29 cellular contexts compared by ENCODE assay signal in the genomic region with DNA sequence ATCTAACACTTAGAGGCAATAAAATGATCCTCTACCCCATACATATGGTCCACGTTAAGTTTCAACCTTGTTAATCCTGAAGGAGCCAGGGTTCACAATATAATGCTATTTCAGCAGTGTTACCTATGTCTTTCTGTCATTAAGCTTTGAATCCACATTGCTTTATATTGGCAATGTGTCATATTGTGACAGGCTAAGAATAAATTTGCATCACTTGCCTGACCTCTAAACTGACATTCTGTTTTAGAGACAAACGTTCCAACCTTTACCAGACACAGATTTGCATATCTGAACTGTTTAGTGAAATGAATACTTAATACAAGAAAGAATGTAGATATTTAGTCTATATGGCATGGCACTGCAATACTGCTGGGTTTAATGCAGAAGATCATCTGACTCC.
"Had no signal": no experiment of that assay in that cellular context is flagged by ENCODE, and none has a peak within 500 bp of the region (broad histone marks: within the 10 kb centered on the region; RNA-seq: fewer than 3 reads in every experiment).

No MANE protein-coding gene starts in this region.

- H3K4me2 ChIP-seq: neural progenitor cell had no signal

- H3K27me3 Mint-ChIP-seq: stimulated activated naive B cell treated with anti-CD40 and anti-IgM and Interleukin-4, amounts not matched to agents 10 μg/mL and 1 μg/mL and 100 μg/mL, for 72 hours; type B pancreatic cell had no signal

- H3K27ac ChIP-seq: neural progenitor cell, ovary, parathyroid adenoma, psoas muscle, right lobe of liver, sigmoid colon, stomach, thoracic aorta, thyroid gland, tibial nerve, upper lobe of right lung, uterus had no signal

- H3K4me3 Mint-ChIP-seq: naive thymus-derived CD4-positive, alpha-beta T cell; natural killer cell; nephron; neural progenitor cell; stimulated activated effector memory CD8-positive, alpha-beta T cell treated with anti-CD3 and anti-CD28 coated beads, Interleukin-12 subunit alpha, Interleukin-12 subunit beta, amount 100 ng/mL, for 72 hours; stimulated activated naive B cell treated with anti-CD40 and anti-IgM and Interleukin-4, amounts not matched to agents 10 μg/mL and 1 μg/mL and 100 μg/mL, for 72 hours; stimulated activated naive CD8-positive, alpha-beta T cell treated with anti-CD3 and anti-CD28 coated beads, Interleukin-15, Interleukin-2, amounts not matched to agents 100 ng/mL and 50 ng/mL, for 24 hours; type B pancreatic cell had no signal

- H3K79me2 ChIP-seq: parathyroid adenoma had no signal

- H3K4me3 ChIP-seq: neural progenitor cell, ovary, psoas muscle, right lobe of liver, sigmoid colon, stomach, thoracic aorta, thyroid gland, tibial nerve, upper lobe of right lung, uterus had no signal

- H3K27ac Mint-ChIP-seq: naive thymus-derived CD4-positive, alpha-beta T cell; natural killer cell; nephron; progenitor cell of endocrine pancreas; stimulated activated effector memory CD8-positive, alpha-beta T cell treated with anti-CD3 and anti-CD28 coated beads, Interleukin-12 subunit alpha, Interleukin-12 subunit beta, amount 100 ng/mL, for 72 hours; stimulated activated naive B cell treated with anti-CD40 and anti-IgM and Interleukin-4, amounts not matched to agents 10 μg/mL and 1 μg/mL and 100 μg/mL, for 72 hours; stimulated activated naive CD8-positive, alpha-beta T cell treated with anti-CD3 and anti-CD28 coated beads, Interleukin-15, Interleukin-2, amounts not matched to agents 100 ng/mL and 50 ng/mL, for 24 hours; type B pancreatic cell had no signal

- DNase-seq: naive thymus-derived CD4-positive, alpha-beta T cell; natural killer cell; occipital lobe; ovary; posterior cingulate gyrus; psoas muscle; right cardiac atrium; right lobe of liver; sigmoid colon; small intestine; stimulated activated CD4-positive, alpha-beta T cell treated with anti-CD3 and anti-CD28 coated beads, Interleukin-15, amount 100 ng/mL, for 24 hours; stimulated activated CD4-positive, alpha-beta T cell treated with anti-CD3 and anti-CD28 coated beads, Interleukin-2, amount 100 ng/mL, for 24 hours; stimulated activated CD4-positive, alpha-beta T cell treated with anti-CD3 and anti-CD28 coated beads, Interleukin-2, amount 100 ng/mL, for 48 hours; stimulated activated CD4-positive, alpha-beta T cell treated with anti-CD3 and anti-CD28 coated beads, Interleukin-4, amount 100 ng/mL, for 24 hours; stimulated activated naive B cell treated with anti-CD40 and anti-IgM and Interleukin-4, amounts not matched to agents 10 μg/mL and 1 μg/mL and 100 μg/mL, for 72 hours; stimulated activated naive CD4-positive, alpha-beta T cell treated with Interleukin-2 at 50 U/mL for 16 hours; stomach; thyroid gland; upper lobe of right lung; uterus had no signal

- H3K27me3 ChIP-seq: neural progenitor cell, ovary, right lobe of liver, sigmoid colon, stomach, thyroid gland, tibial nerve, upper lobe of right lung, uterus had no signal

- H3K36me3 ChIP-seq: ovary, right lobe of liver, sigmoid colon, stomach, thoracic aorta, thyroid gland, tibial nerve, upper lobe of right lung, uterus had no signal

- H3K9me3 Mint-ChIP-seq: stimulated activated effector memory CD8-positive, alpha-beta T cell treated with anti-CD3 and anti-CD28 coated beads, Interleukin-12 subunit alpha, Interleukin-12 subunit beta, amount 100 ng/mL, for 72 hours; stimulated activated naive CD8-positive, alpha-beta T cell treated with anti-CD3 and anti-CD28 coated beads, Interleukin-15, Interleukin-2, amounts not matched to agents 100 ng/mL and 50 ng/mL, for 24 hours; type B pancreatic cell had no signal

- FAIRE-seq: small intestine had no signal

- H3K9ac ChIP-seq: neural progenitor cell, parathyroid adenoma had no signal

- H3K36me3 Mint-ChIP-seq: naive thymus-derived CD4-positive, alpha-beta T cell; natural killer cell; stimulated activated effector memory CD8-positive, alpha-beta T cell treated with anti-CD3 and anti-CD28 coated beads, Interleukin-12 subunit alpha, Interleukin-12 subunit beta, amount 100 ng/mL, for 72 hours; stimulated activated naive B cell treated with anti-CD40 and anti-IgM and Interleukin-4, amounts not matched to agents 10 μg/mL and 1 μg/mL and 100 μg/mL, for 72 hours; type B pancreatic cell had no signal

- H3K4me1 Mint-ChIP-seq: naive thymus-derived CD4-positive, alpha-beta T cell; natural killer cell; nephron; stimulated activated effector memory CD8-positive, alpha-beta T cell treated with anti-CD3 and anti-CD28 coated beads, Interleukin-12 subunit alpha, Interleukin-12 subunit beta, amount 100 ng/mL, for 72 hours; stimulated activated naive B cell treated with anti-CD40 and anti-IgM and Interleukin-4, amounts not matched to agents 10 μg/mL and 1 μg/mL and 100 μg/mL, for 72 hours had no signal

- H2AFZ ChIP-seq: neural progenitor cell, parathyroid adenoma had no signal

- H3K9me3 ChIP-seq: ovary, psoas muscle, right lobe of liver, sigmoid colon, thoracic aorta, thyroid gland, upper lobe of right lung, uterus had no signal
